ENCODE assay signal across 34 cellular contexts in genomic region chr2:7286120-7286519, GRCh38.
"Had no signal": no experiment of that assay in that cellular context is flagged by ENCODE, and none has a peak within 500 bp of the region (broad histone marks: within the 10 kb centered on the region; RNA-seq: fewer than 3 reads in every experiment).

No MANE protein-coding gene starts in this region.

- H3K27me3 ChIP-seq: MG63 had no signal

- H3K9me3 ChIP-seq: MG63 had no signal

- H3K36me3 ChIP-seq: MG63 had no signal

- DNase-seq: Karpas-422, Kasumi-1, MG63, MM.1S, MV-4-11, NCI-H1048, NCI-H1092, NCI-H1092 treated with DMSO at 0.1 percent for 48 hours, NCI-H1105, NCI-H1105 treated with DMSO at 0.1 percent for 48 hours, NCI-H1417, NCI-H1417 treated with DMSO at 0.1 percent for 48 hours, NCI-H1436, NCI-H1436 treated with DMSO at 0.1 percent for 48 hours, NCI-H146, NCI-H1694, NCI-H1694 treated with DMSO at 0.1 percent for 48 hours, NCI-H187, NCI-H187 treated with DMSO at 0.1 percent for 48 hours, NCI-H1930, NCI-H2029, NCI-H2029 treated with DMSO at 0.1 percent for 48 hours, NCI-H2081, NCI-H2081 treated with DMSO at 0.1 percent for 48 hours, NCI-H2107, NCI-H2171, NCI-H2171 treated with DMSO at 0.1 percent for 48 hours, NCI-H2227 treated with DMSO at 0.1 percent for 48 hours, NCI-H226, NCI-H345, NCI-H446, NCI-H446 treated with DMSO at 0.1 percent for 48 hours, NCI-H510A had no signal

- H3K4me3 ChIP-seq: MG63 had no signal

- H3K27ac ChIP-seq: KMS-11 had no signal
